8 cellular contexts compared by ENCODE assay signal in genomic region chr9:127132921-127133647, GRCh38. TPM values are rescaled to one million over a fixed set of nuclear protein-coding genes. Genes with fewer than 3 reads are reported as not detected.
DNase-seq lines count a peak whose midpoint lies in the region; ATAC-seq and TF ChIP-seq lines count a peak whose summit lies in the region.
"Had no signal": no experiment of that assay in that cellular context is flagged by ENCODE, and none has a peak within 500 bp of the region (broad histone marks: within the 10 kb centered on the region; RNA-seq: fewer than 3 reads in every experiment).

No MANE protein-coding gene starts in this region.

- H3K4me2 ChIP-seq in IMR-90 (ENCODE audit: low read depth, low read length), result peak overlapping the region; percentile 58
- 0 out of 2 replicates have a peak overlapping the region, but pooled peaks have one; percentile 39 for H3K4me2 ChIP-seq in SK-N-SH

- no peaks in the 10 kb centered on the region for H3K9me3 ChIP-seq in IMR-90 (ENCODE audit: control insufficient read depth, insufficient read depth, low read length)
- no peaks in the 10 kb centered on the region for H3K9me3 ChIP-seq in SK-N-SH

- peak overlapping the region; percentile 81 for H2AFZ ChIP-seq in IMR-90 (replicated peaks; ENCODE audit: low read length, poor library complexity)
- H2AFZ ChIP-seq in SK-N-SH (ENCODE audit: low read depth), result 0 out of 2 replicates have a peak overlapping the region, but pooled peaks have one; percentile 13

- peak overlapping the region; percentile 90 for H2BK5ac ChIP-seq in IMR-90 (ENCODE audit: low read depth, low read length, poor library complexity, severe bottlenecking)

- intact Hi-C loops in IMR-90 (cut with micrococcal nuclease), result no loop called here

- H2BK120ac ChIP-seq in IMR-90 (ENCODE audit: low read depth, low read length), result peak overlapping the region; percentile 94

- H3K4me1 ChIP-seq in IMR-90 (ENCODE audit: control insufficient read depth, insufficient read depth, low read length) (peaks cover 47% of the 10 kb centered on the region), SK-N-SH (ENCODE audit: control insufficient read depth in 1 of 2, insufficient read depth in 2 of 2, low read depth in 1 of 2, low read length in 1 of 2) (peaks cover 14 to 52% of the 10 kb centered on the region in 2 experiments; a peak in 3 of 4 replicates)

- peak overlapping the region; percentile 79 for H3K27ac ChIP-seq in IMR-90 (ENCODE audit: insufficient read depth, low read length)
- H3K27ac ChIP-seq in SK-N-SH (ENCODE audit: low read depth in 2 of 2, low read length in 1 of 2), result peak overlapping the region in 1 of 2 experiments; percentile 49; a peak in 2 of 4 replicates
- peak overlapping the region; percentile 96 for H3K27ac ChIP-seq in substantia nigra (ENCODE audit: low read depth, low read length, poor library complexity, severe bottlenecking)

- H3K23ac ChIP-seq in IMR-90 (ENCODE audit: low read depth, low read length), result peak overlapping the region; percentile 73

- H3K9ac ChIP-seq in IMR-90 (ENCODE audit: low read depth, low read length), result peak overlapping the region; percentile 1; the same call in 1 of the 2 replicates
- H3K9ac ChIP-seq in SK-N-SH, result 0 out of 2 replicates have a peak overlapping the region, but pooled peaks have one; percentile 12

- peak overlapping the region; percentile 94 for H3K4ac ChIP-seq in IMR-90 (ENCODE audit: low read depth, low read length)

- peak overlapping the region; percentile 62 for H3K14ac ChIP-seq in IMR-90 (replicated peaks; ENCODE audit: low read depth, low read length)

- no CpG with 5 or more reads among the region's 15 CpGs for WGBS in IMR-90 (ENCODE audit: extremely low coverage in 2 of 2, insufficient read length in 1 of 2), 2 experiments
- whole genome bisulfite sequencing in SK-N-SH (ENCODE audit: low lambda C conversion rate), result 88% methylated on average over 8 of the region's 15 CpGs

- peak overlapping the region; percentile 94 for H2AK9ac ChIP-seq in IMR-90 (replicated peaks; ENCODE audit: low read depth, low read length, poor library complexity)

- no peaks in the 10 kb centered on the region for H3F3A ChIP-seq in SK-N-SH (replicated peaks; ENCODE audit: insufficient read depth)

- no peak for TF ChIP-seq CTCF in IMR-90 (conservative IDR thresholded peaks at IDR 0.05; ENCODE audit: low read depth, low read length)
- TF ChIP-seq CTCF in SK-N-SH (IDR thresholded peaks at IDR 0.05), result no peak

- peak overlapping the region; percentile 81 for H3K18ac ChIP-seq in IMR-90 (ENCODE audit: low read depth, low read length)

- H3K79me2 ChIP-seq in SK-N-SH (ENCODE audit: insufficient read depth), result no peaks in the 10 kb centered on the region

- CTCF ChIA-PET in IMR-90 (lab: Yijun Ruan, JAX) (interaction anchor here (0.9 kb wide), 1 partner anchor 27 kb away, joined by 6 read pairs; no protein-coding TSS in a partner anchor), SK-N-SH (lab: Yijun Ruan, JAX) (interaction anchor here (1.0 to 2.0 kb wide), 2 partner anchors 65 to 193 kb away, joined by 3 to 9 read pairs; no protein-coding TSS in a partner anchor)

- POLR2A ChIA-PET in IMR-90 (lab: Charles Lee; ENCODE audit: unreplicated experiment), result interaction anchor here (1.0 to 1.1 kb wide), 2 partner anchors 12 to 57 kb away, joined by 4 to 6 read pairs; no protein-coding TSS in a partner anchor
- POLR2A ChIA-PET in SK-N-SH (lab: Yijun Ruan, JAX), result interaction anchor here (0.6 kb wide), 1 partner anchor 25 kb away, joined by 3 read pairs; no protein-coding TSS in a partner anchor

- no TSS peak for BruUV-seq in IMR-90 (replicated peaks; lab: Mats Ljungman, UMichigan)

- TF ChIP-seq RAD21 in IMR-90 (IDR thresholded peaks at IDR 0.05; ENCODE audit: low read length), result no peak; the same call in 1 of the 2 replicates
- TF ChIP-seq RAD21 in SK-N-SH (IDR thresholded peaks at IDR 0.05; ENCODE audit: low read length), result no peak

- ATAC-seq in IMR-90 (ENCODE audit: low read depth) (peak; percentile 30), GM19328 (IDR thresholded peaks at IDR 0.05; ENCODE audit: unreplicated experiment) (no peak), GM21390 (IDR thresholded peaks at IDR 0.05; ENCODE audit: unreplicated experiment) (no peak), GM18517 (IDR thresholded peaks at IDR 0.05; ENCODE audit: unreplicated experiment) (no peak)
- ATAC-seq: K562 had no signal

- H4K20me1 ChIP-seq in IMR-90 (ENCODE audit: insufficient read depth, low read length) (peaks cover 3% of the 10 kb centered on the region; the same call in 1 of the 2 replicates), SK-N-SH (ENCODE audit: insufficient read depth) (no peaks in the 10 kb centered on the region)

- TF ChIP-seq EP300 in SK-N-SH (IDR thresholded peaks at IDR 0.05; ENCODE audit: borderline replicate concordance in 1 of 2, low read depth in 1 of 2, low read length in 1 of 2), result no peak

- no peak for TF ChIP-seq POLR2A in IMR-90 (IDR thresholded peaks at IDR 0.05; ENCODE audit: low read depth, low read length)

- H3K27me3 ChIP-seq in IMR-90 (ENCODE audit: control insufficient read depth, insufficient read depth, low read length) (no peaks in the 10 kb centered on the region), SK-N-SH (ENCODE audit: insufficient read depth) (no peaks in the 10 kb centered on the region)

- peak; percentile 75 for DNase-seq in IMR-90
- DNase-seq in SK-N-SH, result no peak
- peak; percentile 67 for DNase-seq in islet precursor cell
- peak in 20 of 49 donors; percentile 35 to 71 (median 50) for DNase-seq in substantia nigra (lab: John Stamatoyannopoulos, UW)

- H4K91ac ChIP-seq in IMR-90 (ENCODE audit: insufficient read depth, low read depth, low read length), result peak overlapping the region; percentile 93

- H4K8ac ChIP-seq in IMR-90 (ENCODE audit: low read depth in 2 of 2, low read length in 2 of 2), result peak overlapping the region; percentile 29 to 71; a peak in 3 of 4 replicates

- H3K36me3 ChIP-seq in IMR-90 (ENCODE audit: control insufficient read depth, insufficient read depth, low read length) (no peaks in the 10 kb centered on the region), SK-N-SH (replicated peaks in 1 of 2; ENCODE audit: control insufficient read depth in 1 of 2, insufficient read depth in 2 of 2, low read length in 1 of 2) (no peaks in the 10 kb centered on the region)

- H3K9me1 ChIP-seq in IMR-90 (ENCODE audit: insufficient read depth, low read length), result peaks cover 30% of the 10 kb centered on the region

- H4K5ac ChIP-seq in IMR-90 (ENCODE audit: low read depth, low read length), result peak overlapping the region; percentile 67

- H2BK15ac ChIP-seq in IMR-90 (ENCODE audit: low read depth, low read length), result peak overlapping the region; percentile 8; the same call in 1 of the 3 replicates

- dilution Hi-C loops in IMR-90 (cut with HindIII; ENCODE audit: low sequenced_read_pairs, unreplicated experiment), result no loop called here

- H3K4me3 ChIP-seq in IMR-90 (ENCODE audit: insufficient read depth, low read depth, low read length), result no peak overlapping the region
- H3K4me3 ChIP-seq in SK-N-SH (ENCODE audit: low read depth in 2 of 2, low read length in 1 of 2), result no peak overlapping the region
- H3K4me3 ChIP-seq: K562 had no signal

- in situ Hi-C loops in IMR-90 (cut with MboI; ENCODE audit: low sequenced_read_pairs), result no loop called here

- no peaks in the 10 kb centered on the region for H3K9me2 ChIP-seq in SK-N-SH

- H2AK5ac ChIP-seq in IMR-90 (ENCODE audit: low read depth, low read length), result peak overlapping the region; percentile 94

- peak overlapping the region; percentile 92 for H2BK20ac ChIP-seq in IMR-90 (ENCODE audit: low read depth, low read length)

- H3K56ac ChIP-seq in IMR-90 (ENCODE audit: extremely low read depth, insufficient read depth, low read length), result peak overlapping the region; percentile 47; the same call in 1 of the 2 replicates

- peaks cover 0 to 11% of the 10 kb centered on the region in 2 experiments; a peak in 2 of 4 replicates for H3K79me1 ChIP-seq in IMR-90 (ENCODE audit: low read depth in 1 of 2, low read length in 2 of 2)

TF ChIP-seq in IMR-90, 13 proteins besides CTCF, POLR2A, EP300 and RAD21:
- TF ChIP-seq SMC3 (IDR thresholded peaks at IDR 0.05; ENCODE audit: low read depth, low read length) (no peak), MAFK (IDR thresholded peaks at IDR 0.05; ENCODE audit: low read depth, low read length) (0 out of 2 replicates have a peak, but pooled peaks have one; percentile 12)
TF ChIP-seq in IMR-90: peak in this region for 1.

TF ChIP-seq in SK-N-SH, 30 proteins besides CTCF, POLR2A, EP300 and RAD21:
- TF ChIP-seq CHD2 (IDR thresholded peaks at IDR 0.05; ENCODE audit: low read length, partially characterized antibody) (no peak), FOXM1 (IDR thresholded peaks at IDR 0.05; ENCODE audit: low read depth) (no peak), ELF1 (IDR thresholded peaks at IDR 0.05) (no peak), JUND (IDR thresholded peaks at IDR 0.05) (no peak), MEF2A (IDR thresholded peaks at IDR 0.05; ENCODE audit: borderline replicate concordance, low read depth) (no peak), EZH2phosphoT487 (IDR thresholded peaks at IDR 0.05; ENCODE audit: borderline replicate concordance, low read depth) (no peak), TEAD4 (IDR thresholded peaks at IDR 0.05; ENCODE audit: borderline replicate concordance, insufficient read depth) (no peak), IRF3 (IDR thresholded peaks at IDR 0.05; ENCODE audit: low read depth, low read length) (no peak), RCOR1 (IDR thresholded peaks at IDR 0.05; ENCODE audit: low read length) (no peak), POLR2AphosphoS5 (IDR thresholded peaks at IDR 0.05; ENCODE audit: low read depth, low read length) (no peak), RFX5 (IDR thresholded peaks at IDR 0.05; ENCODE audit: low read length) (no peak), YY1 (IDR thresholded peaks at IDR 0.05; ENCODE audit: low read depth) (no peak), NFIC (IDR thresholded peaks at IDR 0.05; ENCODE audit: borderline replicate concordance) (no peak)
TF ChIP-seq in SK-N-SH: peak in this region for 0.

RNA-seq across cellular contexts. Expression of gene ANGPTL2, which starts 10.6 kb away (rescaled TPM):
- 9.5 and 14.7 TPM in 2 replicates for total RNA-seq in IMR-90 (2012; rRNA removed)
- 23.5 and 25.1 TPM in 2 replicates for polyA plus RNA-seq in IMR-90 (2012; rRNA removed)
- 17.2 and 30.6 TPM in 2 replicates for polyA plus RNA-seq in IMR-90 (2012; cell fraction: cytosol; rRNA removed)
- polyA plus RNA-seq in IMR-90 (2012; cell fraction: nucleus; rRNA removed; ENCODE audit: low replicate concordance), result 24.7 and 29.8 TPM in 2 replicates
- polyA plus RNA-seq in SK-N-SH (2012; rRNA removed), result 11.0 and 12.3 TPM in 2 replicates
- 8.0 and 9.4 TPM in 2 replicates for polyA plus RNA-seq in SK-N-SH (2012; cell fraction: cytosol; rRNA removed)
- polyA plus RNA-seq in SK-N-SH (2012; cell fraction: nucleus; rRNA removed), result 7.5 and 10.3 TPM in 2 replicates
- total RNA-seq: K562 had no signal
- polyA plus RNA-seq: K562 had no signal
